Comparison of ENCODE assay signal across 8 cellular contexts in genomic region chrX:153933751-153934472, GRCh38.
DNase-seq lines count a peak whose midpoint lies in the region; ATAC-seq and TF ChIP-seq lines count a peak whose summit lies in the region.

No MANE protein-coding gene starts in this region.

- no peaks in the 10 kb centered on the region for H3K9me3 Mint-ChIP-seq in memory B cell

- H3K27ac Mint-ChIP-seq in memory B cell: no peak overlapping the region

- peaks cover 11% of the 10 kb centered on the region for H3K4me1 Mint-ChIP-seq in memory B cell

- in situ Hi-C loops in astrocyte of the cerebellum (cut with HindIII; ENCODE audit: low sequenced_read_pairs): no loop called here

- peak overlapping the region; percentile 64 for H3K4me3 ChIP-seq in astrocyte of the cerebellum (ENCODE audit: low read depth, low read length)

- H3K27me3 Mint-ChIP-seq in memory B cell: no peaks in the 10 kb centered on the region

- peaks cover 9% of the 10 kb centered on the region for H3K36me3 Mint-ChIP-seq in memory B cell

- TF ChIP-seq CTCF in 22Rv1 (IDR thresholded peaks at IDR 0.05) (no peak), astrocyte of the cerebellum (IDR thresholded peaks at IDR 0.05; ENCODE audit: low read depth, low read length, missing control alignments) (no peak)

- H3K4me3 Mint-ChIP-seq in memory B cell: peak overlapping the region; percentile 82

- DNase-seq in HCEC 1CT (peak; percentile 41), astrocyte of the cerebellum (ENCODE audit: low read depth) (no peak), memory B cell (ENCODE audit: low spot score in 2 of 2) (no peak), epidermal melanocyte (ENCODE audit: insufficient read length, low spot score) (no peak), anterior cingulate cortex (lab: John Stamatoyannopoulos, UW) (no peak)

- H3K27ac ChIP-seq in 22Rv1: peak overlapping the region; percentile 72

- ATAC-seq in memory B cell (ENCODE audit: low read depth) (no peak), HG03469 (IDR thresholded peaks at IDR 0.05; ENCODE audit: unreplicated experiment) (no peak), GM21723 (IDR thresholded peaks at IDR 0.05; ENCODE audit: unreplicated experiment) (no peak)
